In genomic region chr17:81131486-81132196, GRCh38 we compare ENCODE assay signal across 1 cellular context.
TF ChIP-seq lines count a peak whose summit lies in the region.

No MANE protein-coding gene starts in this region.

TF ChIP-seq in IMR-90, 13 proteins besides CTCF, POLR2A, EP300 and RAD21 (continued from another document):
- TF ChIP-seq NFE2L2 (IDR thresholded peaks at IDR 0.05; ENCODE audit: low read depth, low read length) (no peak), MXI1 (IDR thresholded peaks at IDR 0.05; ENCODE audit: borderline replicate concordance, low read depth, low read length) (no peak), CHD1 (IDR thresholded peaks at IDR 0.05; ENCODE audit: low read depth, low read length) (no peak)
